In the genomic region with DNA sequence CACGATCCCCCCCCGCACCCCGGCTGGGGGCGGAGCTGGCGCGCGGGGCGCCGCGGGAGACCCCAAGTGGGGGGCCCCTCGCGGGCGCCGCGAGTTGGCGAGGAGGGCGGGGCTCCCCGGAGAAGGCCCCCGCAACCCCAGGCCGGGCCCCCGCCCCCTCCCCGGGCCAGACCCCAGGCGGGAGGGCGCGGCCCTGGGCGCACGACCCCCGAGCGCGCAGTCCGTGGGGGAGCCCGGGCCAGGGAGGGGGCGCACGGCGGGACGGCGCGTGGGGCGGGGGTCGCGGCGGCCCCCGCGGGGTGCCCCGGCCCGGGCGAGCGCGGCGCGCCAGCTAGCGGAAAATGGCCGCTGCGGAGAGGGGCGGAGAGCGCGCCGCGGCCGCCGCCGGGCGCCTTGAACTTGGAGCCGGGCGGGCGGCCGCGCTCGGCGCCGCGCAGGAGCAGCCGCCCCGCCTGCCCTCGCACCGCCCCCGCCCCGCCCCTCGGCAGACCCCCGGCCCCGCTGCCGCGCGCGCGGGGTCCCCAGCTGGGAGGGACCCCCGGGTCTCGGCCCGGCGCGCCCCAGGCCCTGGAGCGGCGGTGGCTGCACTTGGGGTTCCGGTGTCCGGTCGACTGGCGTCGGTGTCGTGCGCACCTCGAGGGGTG, we compare ENCODE assay signal across 1 cellular context.
TF ChIP-seq lines count a peak whose summit lies in the region.

No MANE protein-coding gene starts in this region.

TF ChIP-seq in IMR-90, 13 proteins besides CTCF, POLR2A, EP300 and RAD21:
- TF ChIP-seq RFX5 (IDR thresholded peaks at IDR 0.05; ENCODE audit: low read depth, low read length) (no peak), SMC3 (IDR thresholded peaks at IDR 0.05; ENCODE audit: low read depth, low read length) (no peak), BHLHE40 (IDR thresholded peaks at IDR 0.05; ENCODE audit: low read depth, low read length) (no peak), RCOR1 (IDR thresholded peaks at IDR 0.05; ENCODE audit: insufficient replicate concordance, low read length) (no peak), NFE2L2 (IDR thresholded peaks at IDR 0.05; ENCODE audit: low read depth, low read length) (no peak), MAZ (IDR thresholded peaks at IDR 0.05; ENCODE audit: borderline replicate concordance, low read depth, low read length) (no peak)
- TF ChIP-seq, protein P1, sequence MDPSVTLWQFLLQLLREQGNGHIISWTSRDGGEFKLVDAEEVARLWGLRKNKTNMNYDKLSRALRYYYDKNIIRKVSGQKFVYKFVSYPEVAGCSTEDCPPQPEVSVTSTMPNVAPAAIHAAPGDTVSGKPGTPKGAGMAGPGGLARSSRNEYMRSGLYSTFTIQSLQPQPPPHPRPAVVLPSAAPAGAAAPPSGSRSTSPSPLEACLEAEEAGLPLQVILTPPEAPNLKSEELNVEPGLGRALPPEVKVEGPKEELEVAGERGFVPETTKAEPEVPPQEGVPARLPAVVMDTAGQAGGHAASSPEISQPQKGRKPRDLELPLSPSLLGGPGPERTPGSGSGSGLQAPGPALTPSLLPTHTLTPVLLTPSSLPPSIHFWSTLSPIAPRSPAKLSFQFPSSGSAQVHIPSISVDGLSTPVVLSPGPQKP (IDR thresholded peaks at IDR 0.05; ENCODE audit: borderline replicate concordance, low read depth, low read length) = no peak
